10 cellular contexts compared by ENCODE assay signal in genomic region chr16:70715860-70716357, GRCh38. TPM values are rescaled to one million over a fixed set of nuclear protein-coding genes. Genes with fewer than 3 reads are reported as not detected.
DNase-seq lines count a peak whose midpoint lies in the region; ATAC-seq and TF ChIP-seq lines count a peak whose summit lies in the region.
"Had no signal": no experiment of that assay in that cellular context is flagged by ENCODE, and none has a peak within 500 bp of the region (broad histone marks: within the 10 kb centered on the region; RNA-seq: fewer than 3 reads in every experiment).

No MANE protein-coding gene starts in this region.

- peaks cover 25 to 27% of the 10 kb centered on the region in 2 donors for H3K36me3 Mint-ChIP-seq in CD4-positive, alpha-beta memory T cell

- intact Hi-C loops in prostate gland (cut with DNase I), result no loop called here
- intact Hi-C loops in CD4-positive, alpha-beta memory T cell (cut with micrococcal nuclease), result no loop called here

- no peaks in the 10 kb centered on the region for H3K9me3 Mint-ChIP-seq in CD4-positive, alpha-beta memory T cell
- H3K9me3 Mint-ChIP-seq: central memory CD8-positive, alpha-beta T cell; T-helper 1 cell treated with Interleukin-12 subunit alpha and Interleukin-12 subunit beta and Interleukin-4 antibody, amounts not matched to agents 30 μg/mL and 1 μg/mL, for 36 hours had no signal

- H3K4me1 Mint-ChIP-seq in CD4-positive, alpha-beta memory T cell, result peaks cover 0 to 2% (median under 1%) of the 10 kb centered on the region in 4 donors
- H3K4me1 Mint-ChIP-seq: central memory CD8-positive, alpha-beta T cell had no signal

- H3K4me1 ChIP-seq in prostate gland (replicated peaks), result peaks cover 18% of the 10 kb centered on the region
- H3K4me1 ChIP-seq in CD4-positive, alpha-beta memory T cell (ENCODE audit: insufficient read depth, low read length), result no peaks in the 10 kb centered on the region

- 18% methylated on average over 6 of the region's 6 CpGs for WGBS in prostate gland

- no peak overlapping the region for H3K27ac Mint-ChIP-seq in CD4-positive, alpha-beta memory T cell
- H3K27ac Mint-ChIP-seq: T-helper 1 cell treated with Interleukin-12 subunit alpha and Interleukin-12 subunit beta and Interleukin-4 antibody, amounts not matched to agents 30 μg/mL and 1 μg/mL, for 36 hours had no signal

- H3K4me3 Mint-ChIP-seq in CD4-positive, alpha-beta memory T cell, result no peak overlapping the region
- H3K4me3 Mint-ChIP-seq: central memory CD8-positive, alpha-beta T cell; T-helper 1 cell treated with Interleukin-12 subunit alpha and Interleukin-12 subunit beta and Interleukin-4 antibody, amounts not matched to agents 30 μg/mL and 1 μg/mL, for 36 hours had no signal

- no peaks in the 10 kb centered on the region for H3K27me3 ChIP-seq in prostate gland (replicated peaks; ENCODE audit: insufficient read depth)
- H3K27me3 ChIP-seq in CD4-positive, alpha-beta memory T cell (ENCODE audit: insufficient read depth, low read length), result no peaks in the 10 kb centered on the region

- peak overlapping the region; percentile 47 for H3K9ac ChIP-seq in SK-N-MC (ENCODE audit: insufficient read length)

- ATAC-seq in HG02642 (IDR thresholded peaks at IDR 0.05; ENCODE audit: poor library complexity, unreplicated experiment), result no peak

- no peak for TF ChIP-seq POLR2A in prostate gland (IDR thresholded peaks at IDR 0.05)

- no peaks in the 10 kb centered on the region for H3K27me3 Mint-ChIP-seq in CD4-positive, alpha-beta memory T cell
- H3K27me3 Mint-ChIP-seq: central memory CD8-positive, alpha-beta T cell had no signal

- H3K36me3 ChIP-seq in SK-N-MC (ENCODE audit: insufficient read depth, low read length), result no peaks in the 10 kb centered on the region
- no peaks in the 10 kb centered on the region for H3K36me3 ChIP-seq in prostate gland
- peaks cover 13% of the 10 kb centered on the region for H3K36me3 ChIP-seq in CD4-positive, alpha-beta memory T cell (ENCODE audit: insufficient read depth, low read length)

- peak overlapping the region; percentile 91 for H3K27ac ChIP-seq in SK-N-MC
- peak overlapping the region; percentile 83 to 85 for H3K27ac ChIP-seq in prostate gland
- H3K27ac ChIP-seq in CD4-positive, alpha-beta memory T cell (ENCODE audit: low read depth, low read length), result no peak overlapping the region

- CTCF ChIA-PET in CD4-positive, alpha-beta memory T cell (lab: Charles Lee; ENCODE audit: partially characterized antibody), result no interaction called here

- POLR2A ChIA-PET in CD4-positive, alpha-beta memory T cell (lab: Charles Lee; ENCODE audit: partially characterized antibody), result no interaction called here

- H3K9me3 ChIP-seq in SK-N-MC (ENCODE audit: low read depth, low read length), result no peaks in the 10 kb centered on the region
- no peaks in the 10 kb centered on the region for H3K9me3 ChIP-seq in prostate gland
- no peaks in the 10 kb centered on the region for H3K9me3 ChIP-seq in CD4-positive, alpha-beta memory T cell (ENCODE audit: control insufficient read depth in 1 of 2, low read length in 2 of 2)

- TF ChIP-seq CTCF in fibroblast of pulmonary artery (IDR thresholded peaks at IDR 0.05; ENCODE audit: low read length, missing control alignments) (no peak), prostate gland (IDR thresholded peaks at IDR 0.05) (no peak)

- H3K4me3 ChIP-seq in SK-N-MC, result peak overlapping the region; percentile 45
- no peak overlapping the region for H3K4me3 ChIP-seq in fibroblast of pulmonary artery (replicated peaks; ENCODE audit: low read depth, low read length)
- H3K4me3 ChIP-seq in prostate gland, result no peak overlapping the region
- no peak overlapping the region for H3K4me3 ChIP-seq in CD4-positive, alpha-beta memory T cell (ENCODE audit: low read length in 2 of 2)

- DNase-seq in DMS79 treated with DMSO at 0.1 percent for 48 hours (lab: John Stamatoyannopoulos, UW) (peak; percentile 60), SK-N-MC (ENCODE audit: low read depth, low spot score) (no peak), fibroblast of pulmonary artery (ENCODE audit: low read depth) (peak; percentile 68), prostate gland (ENCODE audit: low spot score) (no peak), SIG-M5 treated with dmso at 0.1 percent for 504 hours (lab: John Stamatoyannopoulos, UW; ENCODE audit: unreplicated experiment) (no peak), RKO (ENCODE audit: low spot score) (no peak)
- DNase-seq in CD4-positive, alpha-beta memory T cell, result no peak

RNA-seq across cellular contexts. Expression of gene MTSS2, which starts 30.1 kb away (rescaled TPM):
- 10 to 100 TPM; 42.4 to 92.4 TPM for total RNA-seq in prostate gland
- 1 to 10 TPM; 1.8 to 1.9 TPM for total RNA-seq in CD4-positive, alpha-beta memory T cell
- polyA plus RNA-seq in CD4-positive, alpha-beta memory T cell, result not detected

Comparison
In these comparisons a context has a peak if more than half of its experiments do, and no peak if none do; other contexts are left out.
1. DNase-seq: peak in DMS79 treated with DMSO at 0.1 percent for 48 hours (single experiment) and fibroblast of pulmonary artery (single experiment); none in SK-N-MC (single experiment), prostate gland (single experiment), SIG-M5 treated with dmso at 0.1 percent for 504 hours (single experiment), CD4-positive, alpha-beta memory T cell (0 of 5) and RKO (single experiment).
2. RNA of gene MTSS2, which starts 30.1 kb away (total RNA-seq): 42.4 to 92.4 TPM in prostate gland; 1.8 to 1.9 TPM in CD4-positive, alpha-beta memory T cell; every median in the first group is over 10 times any median in the second.